8 cellular contexts compared by ENCODE assay signal in the genomic region with DNA sequence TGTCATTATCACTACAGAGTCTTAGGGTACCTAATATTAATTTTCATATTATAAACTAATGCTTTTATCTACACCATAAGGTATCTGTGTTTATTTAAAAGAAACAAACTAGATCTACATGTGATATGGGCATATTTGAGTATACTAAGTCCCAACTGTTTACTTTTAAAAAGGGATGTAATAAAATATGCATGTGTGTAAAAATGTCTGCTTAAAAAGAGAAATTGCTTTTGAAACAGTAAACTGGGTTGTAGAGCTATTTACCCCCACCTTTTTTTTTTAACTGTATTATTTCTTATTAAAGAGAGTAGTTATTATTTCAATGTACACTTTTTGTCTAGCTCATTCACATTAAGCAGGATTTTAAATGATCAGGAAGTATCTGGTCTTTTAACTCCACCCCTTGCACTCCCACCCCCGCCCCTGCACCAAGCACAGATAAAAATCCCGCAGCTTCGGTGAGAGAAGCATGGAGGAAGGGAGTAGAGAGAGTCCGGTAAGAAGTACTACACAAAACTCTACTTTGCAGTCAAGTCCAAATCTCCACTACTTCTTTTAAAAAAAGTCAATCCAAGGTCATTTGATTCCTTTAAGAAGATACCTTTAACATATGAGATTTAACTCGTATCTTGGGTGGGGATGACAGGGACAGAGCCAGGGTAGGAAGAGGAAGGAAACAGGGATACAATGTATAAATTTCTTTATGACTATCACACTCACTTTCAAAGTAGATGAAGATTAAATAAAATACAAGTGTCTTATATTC.
DNase-seq lines count a peak whose midpoint lies in the region; ATAC-seq and TF ChIP-seq lines count a peak whose summit lies in the region.

No MANE protein-coding gene starts in this region.

- DNase-seq in DND-41 (peak; percentile 59), HuH-7.5 (ENCODE audit: low spot score) (peak; percentile 6), SW480 (ENCODE audit: low spot score) (peak; percentile 64), dedifferentiated amniotic fluid mesenchymal stem cell (ENCODE audit: extremely low spot score) (peak; percentile 47), medulla oblongata (ENCODE audit: extremely low spot score) (peak; percentile 76)

- no peak for TF ChIP-seq CTCF in DND-41 (IDR thresholded peaks at IDR 0.05; ENCODE audit: borderline replicate concordance, extremely low read depth, low read length, poor library complexity, severe bottlenecking)

- H2AFZ ChIP-seq in DND-41 (ENCODE audit: low read depth, low read length) = peak overlapping the region; percentile 62; the same call in 1 of the 2 replicates

- peaks cover 5% of the 10 kb centered on the region; the same call in 1 of the 2 replicates for H4K20me1 ChIP-seq in DND-41 (ENCODE audit: insufficient read depth, low read length)

- H3K4me1 ChIP-seq in DND-41 (ENCODE audit: insufficient read depth, low read length) (peaks cover 44% of the 10 kb centered on the region), subcutaneous abdominal adipose tissue (ENCODE audit: control insufficient read depth in 5 of 5, insufficient read depth in 5 of 5, low read length in 5 of 5) (peaks cover 0 to 48% (median 40%) of the 10 kb centered on the region in 5 donors)

- ATAC-seq in DND-41 (ENCODE audit: insufficient read depth, low read depth) (peak; percentile 46), HG03354 (IDR thresholded peaks at IDR 0.05; ENCODE audit: poor library complexity, severe bottlenecking, unreplicated experiment) (no peak), HG02870 (IDR thresholded peaks at IDR 0.05; ENCODE audit: unreplicated experiment) (no peak)

- H3K9me3 ChIP-seq in DND-41 (ENCODE audit: insufficient read depth, low read length, severe bottlenecking) (no peaks in the 10 kb centered on the region), subcutaneous abdominal adipose tissue (ENCODE audit: control insufficient read depth in 5 of 5, low read length in 5 of 5) (no peaks in the 10 kb centered on the region)

- peak overlapping the region; percentile 75 for H3K4me2 ChIP-seq in DND-41 (ENCODE audit: insufficient read depth, low read length)

- H3K79me2 ChIP-seq in DND-41 (ENCODE audit: insufficient read depth, low read length) = peaks cover 94% of the 10 kb centered on the region

- H3K36me3 ChIP-seq in DND-41 (ENCODE audit: insufficient read depth, low read length) (peaks cover 18% of the 10 kb centered on the region), subcutaneous abdominal adipose tissue (ENCODE audit: control insufficient read depth in 5 of 5, insufficient read depth in 5 of 5, low read length in 5 of 5) (peaks cover 0 to 2% (median 0%) of the 10 kb centered on the region in 5 donors)

- peak overlapping the region; percentile 80 for H3K27ac ChIP-seq in DND-41 (ENCODE audit: low read length)
- H3K27ac ChIP-seq in subcutaneous abdominal adipose tissue (ENCODE audit: low read depth, low read length) = peak overlapping the region; percentile 98

- H3K4me3 ChIP-seq in DND-41 (ENCODE audit: low read depth in 1 of 2, low read length in 2 of 2) (peak overlapping the region; percentile 61 to 83; a peak in 3 of 4 replicates), subcutaneous abdominal adipose tissue (ENCODE audit: low read depth in 1 of 5, low read length in 5 of 5) (peak overlapping the region; percentile 66 to 89 (median 77))

- H3K27me3 ChIP-seq in DND-41 (ENCODE audit: insufficient read depth, low read length, poor library complexity) = no peaks in the 10 kb centered on the region
- H3K27me3 ChIP-seq in subcutaneous abdominal adipose tissue (ENCODE audit: control insufficient read depth in 5 of 5, insufficient read depth in 4 of 5, low read length in 5 of 5) = no peaks in the 10 kb centered on the region

- peak overlapping the region; percentile 65 for H3K9ac ChIP-seq in DND-41 (ENCODE audit: low read depth, low read length)
- H3K9ac ChIP-seq in subcutaneous abdominal adipose tissue (ENCODE audit: low read length in 5 of 5) = peak overlapping the region in 4 of 5 donors; percentile 65 to 96 (median 72)

Comparison
In these comparisons a context has a peak if more than half of its experiments do, and no peak if none do; other contexts are left out.
1. DNase-seq: peak in every context shown above with its lines; median percentile 76 in medulla oblongata; 64 in SW480; 59 in DND-41; 47 in dedifferentiated amniotic fluid mesenchymal stem cell; 6 in HuH-7.5.